8 cellular contexts compared by ENCODE assay signal in genomic region chr7:134315679-134316538, GRCh38. TPM values are rescaled to one million over a fixed set of nuclear protein-coding genes. Genes with fewer than 3 reads are reported as not detected.
DNase-seq lines count a peak whose midpoint lies in the region; ATAC-seq and TF ChIP-seq lines count a peak whose summit lies in the region.

No MANE protein-coding gene starts in this region.

- peak overlapping the region; percentile 92 for H3K18ac ChIP-seq in neuronal stem cell (ENCODE audit: low read length)

- peak; percentile 5 for ATAC-seq in HG02588 (IDR thresholded peaks at IDR 0.05; ENCODE audit: unreplicated experiment)
- no peak for ATAC-seq in GM18502 (IDR thresholded peaks at IDR 0.05; ENCODE audit: poor library complexity, unreplicated experiment)

- H3K23ac ChIP-seq in neuronal stem cell (ENCODE audit: low read depth, low read length, poor library complexity): peak overlapping the region; percentile 83

- H3K27ac ChIP-seq in VCaP (peak overlapping the region; percentile 88), neuronal stem cell (replicated peaks; ENCODE audit: low read length) (no peak overlapping the region)

- peaks cover 0 to 20% (median 0%) of the 10 kb centered on the region in 3 experiments for H3K27me3 ChIP-seq in neuronal stem cell (ENCODE audit: control insufficient read depth in 3 of 3, insufficient read depth in 3 of 3, low read depth in 1 of 3, low read length in 3 of 3)

- H3K36me3 ChIP-seq in neuronal stem cell (replicated peaks in 1 of 2; ENCODE audit: control insufficient read depth in 2 of 2, insufficient read depth in 2 of 2, low read length in 2 of 2): peaks cover 4 to 12% of the 10 kb centered on the region in 2 donors

- no peak overlapping the region for H2BK15ac ChIP-seq in neuronal stem cell (ENCODE audit: low read length)

- no peaks in the 10 kb centered on the region for H3K9me3 ChIP-seq in neuronal stem cell (replicated peaks in 1 of 2; ENCODE audit: control insufficient read depth in 2 of 2, insufficient read depth in 1 of 2, low read depth in 1 of 2, low read length in 2 of 2)

- H4K8ac ChIP-seq in neuronal stem cell (ENCODE audit: low read depth, low read length): no peak overlapping the region

- H2AK5ac ChIP-seq in neuronal stem cell (ENCODE audit: low read depth, low read length): no peak overlapping the region

- H3K9ac ChIP-seq in neuronal stem cell (ENCODE audit: low read depth, low read length, poor library complexity): peak overlapping the region; percentile 97

- DNase-seq in DMS79 treated with DMSO at 0.1 percent for 48 hours (lab: John Stamatoyannopoulos, UW) (peak; percentile 41), fibroblast of peridontal ligament (ENCODE audit: extremely low read depth) (peak; percentile 28), neuronal stem cell (ENCODE audit: low spot score) (no peak), DMS114 treated with DMSO at 0.1 percent for 48 hours (lab: John Stamatoyannopoulos, UW; ENCODE audit: unreplicated experiment) (no peak), putamen (ENCODE audit: low spot score) (no peak)

- WGBS in neuronal stem cell (ENCODE audit: extremely low coverage in 2 of 2, insufficient read length in 2 of 2, insufficient replicate concordance in 1 of 2), 2 donors: no CpG with 5 or more reads among the region's 20 CpGs

- peak overlapping the region; percentile 77 to 96 for H3K4me3 ChIP-seq in neuronal stem cell (ENCODE audit: low read length in 2 of 2)

- H3K4me1 ChIP-seq in neuronal stem cell (ENCODE audit: control insufficient read depth in 2 of 2, insufficient read depth in 1 of 2, low read depth in 1 of 2, low read length in 2 of 2): no peaks in the 10 kb centered on the region

- peak overlapping the region; percentile 97 for H2AFZ ChIP-seq in neuronal stem cell (ENCODE audit: low read length)

- H3K4me2 ChIP-seq in neuronal stem cell (ENCODE audit: insufficient read depth, low read length, poor library complexity, severe bottlenecking): peak overlapping the region; percentile 77

- no peak overlapping the region for H4K91ac ChIP-seq in neuronal stem cell (ENCODE audit: low read depth, low read length, poor library complexity)

- H3K79me1 ChIP-seq in neuronal stem cell (ENCODE audit: low read depth, low read length): no peaks in the 10 kb centered on the region

- no peak overlapping the region for H3K14ac ChIP-seq in neuronal stem cell (ENCODE audit: low read length)

- no peak overlapping the region for H2BK12ac ChIP-seq in neuronal stem cell (ENCODE audit: low read length)

- H3K4ac ChIP-seq in neuronal stem cell (ENCODE audit: low read length): peak overlapping the region; percentile 78

- H2BK120ac ChIP-seq in neuronal stem cell (ENCODE audit: low read depth, low read length): no peak overlapping the region

- no peak overlapping the region for H2BK5ac ChIP-seq in neuronal stem cell (ENCODE audit: low read length)

- no peak for TF ChIP-seq CTCF in VCaP (conservative IDR thresholded peaks at IDR 0.05)

RNA-seq across cellular contexts. Expression of gene SLC35B4, which starts 0.8 kb away (rescaled TPM):
- polyA plus RNA-seq in neuronal stem cell (2013, experiment 1 of 2): 25.1 TPM
- 25.6 TPM for polyA plus RNA-seq in neuronal stem cell (2013, experiment 2 of 2)

Comparison
In these comparisons a context has a peak if more than half of its experiments do, and no peak if none do; other contexts are left out.
1. DNase-seq: peak in DMS79 treated with DMSO at 0.1 percent for 48 hours (single experiment) and fibroblast of peridontal ligament (single experiment); none in neuronal stem cell (single experiment), DMS114 treated with DMSO at 0.1 percent for 48 hours (single experiment) and putamen (single experiment).